In genomic region chr11:43942651-43943356, GRCh38 we compare ENCODE assay signal across 8 cellular contexts. TPM values are rescaled to one million over a fixed set of nuclear protein-coding genes. Genes with fewer than 3 reads are reported as not detected.
DNase-seq lines count a peak whose midpoint lies in the region; ATAC-seq and TF ChIP-seq lines count a peak whose summit lies in the region.

No MANE protein-coding gene starts in this region.

- no peak overlapping the region for H3K27ac Mint-ChIP-seq in effector memory CD8-positive, alpha-beta T cell
- no peak overlapping the region for H3K27ac Mint-ChIP-seq in mesothelial cell of epicardium

- peak; percentile 7 for ATAC-seq in effector memory CD8-positive, alpha-beta T cell (replicated peaks)
- ATAC-seq in HG02981 (IDR thresholded peaks at IDR 0.05; ENCODE audit: unreplicated experiment), result no peak

- TF ChIP-seq CTCF in mesothelial cell of epicardium (IDR thresholded peaks at IDR 0.05; ENCODE audit: unreplicated experiment), result no peak
- TF ChIP-seq CTCF in GM13976 (IDR thresholded peaks at IDR 0.05; ENCODE audit: borderline replicate concordance, control extremely low read depth, extremely low read depth, insufficient read depth, missing control alignments), result no peak

- no peaks in the 10 kb centered on the region for H3K9me3 ChIP-seq in SK-N-MC (ENCODE audit: low read depth, low read length)

- no peaks in the 10 kb centered on the region for H3K9me3 Mint-ChIP-seq in effector memory CD8-positive, alpha-beta T cell
- H3K9me3 Mint-ChIP-seq in mesothelial cell of epicardium, result no peaks in the 10 kb centered on the region

- H3K9ac ChIP-seq in SK-N-MC (ENCODE audit: insufficient read length), result no peak overlapping the region

- H3K4me3 Mint-ChIP-seq in effector memory CD8-positive, alpha-beta T cell, result peak overlapping the region; percentile 90 to 95
- H3K4me3 Mint-ChIP-seq in mesothelial cell of epicardium, result peak overlapping the region; percentile 66

- DNase-seq in stimulated activated naive CD4-positive, alpha-beta T cell treated with Interleukin-2 at 50 U/mL for 16 hours (lab: John Stamatoyannopoulos, UW), result peak; percentile 7
- DNase-seq in stimulated activated naive CD4-positive, alpha-beta T cell (lab: John Stamatoyannopoulos, UW), result no peak
- no peak for DNase-seq in SK-N-MC (ENCODE audit: low read depth, low spot score)
- DNase-seq in effector memory CD8-positive, alpha-beta T cell, result no peak
- no peak for DNase-seq in mesothelial cell of epicardium (ENCODE audit: low spot score in 2 of 2, unreplicated experiment in 2 of 2)
- DNase-seq in NCI-H1436 (lab: John Stamatoyannopoulos, UW), result no peak
- no peak for DNase-seq in GM13976 (ENCODE audit: low spot score)

- H3K27me3 Mint-ChIP-seq in effector memory CD8-positive, alpha-beta T cell, result peaks cover 59 to 87% of the 10 kb centered on the region in 2 donors
- peaks cover 86% of the 10 kb centered on the region for H3K27me3 Mint-ChIP-seq in mesothelial cell of epicardium (ENCODE audit: low read depth)

- H3K27ac ChIP-seq in SK-N-MC, result no peak overlapping the region

- H3K4me1 Mint-ChIP-seq in effector memory CD8-positive, alpha-beta T cell (ENCODE audit: low read depth in 2 of 2), result peaks cover 13% of the 10 kb centered on the region in 2 donors
- H3K4me1 Mint-ChIP-seq in mesothelial cell of epicardium, result peaks cover 10% of the 10 kb centered on the region

- H3K36me3 ChIP-seq in SK-N-MC (ENCODE audit: insufficient read depth, low read length), result no peaks in the 10 kb centered on the region

- H3K4me3 ChIP-seq in SK-N-MC, result peak overlapping the region; percentile 83

- in situ Hi-C loops in GM13976 (cut with MboI; ENCODE audit: low sequenced_read_pairs, unreplicated experiment), result no loop called here

- H3K36me3 Mint-ChIP-seq in effector memory CD8-positive, alpha-beta T cell (ENCODE audit: insufficient read depth), result peaks cover 3% of the 10 kb centered on the region
- H3K36me3 Mint-ChIP-seq in mesothelial cell of epicardium, result no peaks in the 10 kb centered on the region

RNA-seq across cellular contexts. Expression of gene C11orf96, which starts 0.4 kb away (rescaled TPM):
- total RNA-seq in mesothelial cell of epicardium, result 2.1 to 2.6 TPM (median 2.4 TPM) in 3 replicates
